19 cellular contexts compared by ENCODE assay signal in genomic region chr5:113608113-113608551, GRCh38.
DNase-seq lines count a peak whose midpoint lies in the region; ATAC-seq and TF ChIP-seq lines count a peak whose summit lies in the region.
"Had no signal": no experiment of that assay in that cellular context is flagged by ENCODE, and none has a peak within 500 bp of the region (broad histone marks: within the 10 kb centered on the region; RNA-seq: fewer than 3 reads in every experiment).

No MANE protein-coding gene starts in this region.

- H3F3A ChIP-seq in PC-9 (ENCODE audit: insufficient read depth, low read depth) = no peaks in the 10 kb centered on the region

- POLR2A ChIA-PET in PC-9 (lab: Charles Lee; ENCODE audit: unreplicated experiment) = no interaction called here

- no peaks in the 10 kb centered on the region; the same call in 1 of the 2 replicates for H4K20me1 ChIP-seq in PC-9 (ENCODE audit: insufficient read depth)

- no peaks in the 10 kb centered on the region for H3K36me3 ChIP-seq in PC-9 (ENCODE audit: low read depth)
- H3K36me3 ChIP-seq in lower lobe of right lung = no peaks in the 10 kb centered on the region
- H3K36me3 ChIP-seq: sigmoid colon had no signal

- no peak for ATAC-seq in lower lobe of right lung
- no peak for ATAC-seq in HG03159 (IDR thresholded peaks at IDR 0.05; ENCODE audit: unreplicated experiment)
- ATAC-seq: activated T-cell treated with anti-CD3 and anti-CD28 coated beads, Interleukin-2, amount 50 U/mL, for 4 hours; stimulated activated memory B cell treated with anti-CD40 and anti-IgM and Interleukin-4, amounts not matched to agents 10 μg/mL and 1 μg/mL and 100 μg/mL, for 72 hours had no signal

- H3K9me3 ChIP-seq in PC-9 (ENCODE audit: insufficient read depth, low read depth) = no peaks in the 10 kb centered on the region
- no peaks in the 10 kb centered on the region for H3K9me3 ChIP-seq in lower lobe of right lung
- H3K9me3 ChIP-seq: sigmoid colon had no signal

- H3K27ac ChIP-seq in PC-9 = no peak overlapping the region
- no peak overlapping the region for H3K27ac ChIP-seq in lower lobe of right lung
- H3K27ac ChIP-seq: sigmoid colon had no signal

- no peak for TF ChIP-seq CTCF in PC-9 (conservative IDR thresholded peaks at IDR 0.05)
- TF ChIP-seq CTCF in lower lobe of right lung (IDR thresholded peaks at IDR 0.05) = no peak

- H3K79me2 ChIP-seq in PC-9 (ENCODE audit: low read depth) = no peaks in the 10 kb centered on the region

- peak; percentile 13 for DNase-seq in AG20443 (ENCODE audit: low spot score)
- peak; percentile 59 for DNase-seq in HT1080 (ENCODE audit: low read depth)
- no peak for DNase-seq in PC-9
- DNase-seq in fibroblast of peridontal ligament (ENCODE audit: extremely low read depth) = peak; percentile 66
- DNase-seq in amygdala (lab: John Stamatoyannopoulos, UW) = no peak
- DNase-seq in NCI-H774 (lab: John Stamatoyannopoulos, UW) = no peak
- no peak for DNase-seq in lower lobe of right lung
- DNase-seq: activated CD4-positive, alpha-beta T cell treated with anti-CD3 and anti-CD28 coated beads for 4 hours; activated T-cell treated with anti-CD3 and anti-CD28 coated beads, Interleukin-2, amount 50 U/mL, for 4 hours; cerebellar nuclear complex; DMS79; glutamatergic neuron; GOT3; NCI-H187; NCI-H510A; nucleus accumbens; sigmoid colon had no signal

- intact Hi-C loops in PC-9 (cut with micrococcal nuclease; ENCODE audit: unreplicated experiment) = loop anchor here (5.0 kb wide), 2 partner anchors 271 to 916 kb away; no protein-coding TSS in a partner anchor
- intact Hi-C loops in lower lobe of right lung (cut with DNase I) = no loop called here

- H3K4me1 ChIP-seq in PC-9 (replicated peaks; ENCODE audit: insufficient read depth) = no peaks in the 10 kb centered on the region
- H3K4me1 ChIP-seq in lower lobe of right lung = peaks cover 4% of the 10 kb centered on the region
- H3K4me1 ChIP-seq: sigmoid colon had no signal

- peaks cover 6% of the 10 kb centered on the region; the same call in 1 of the 2 replicates for H3K9me2 ChIP-seq in PC-9 (ENCODE audit: insufficient read depth)

- CTCF ChIA-PET in PC-9 (lab: Charles Lee) = no interaction called here

- no peak overlapping the region for H3K4me3 ChIP-seq in PC-9
- H3K4me3 ChIP-seq in lower lobe of right lung = no peak overlapping the region
- H3K4me3 ChIP-seq: sigmoid colon had no signal

- no peak overlapping the region for H3K4me2 ChIP-seq in PC-9

- peak overlapping the region; percentile 75; the same call in 1 of the 2 replicates for H2AFZ ChIP-seq in PC-9

- H3K27me3 ChIP-seq in PC-9 (ENCODE audit: insufficient read depth, low read depth) (no peaks in the 10 kb centered on the region; the same call in 1 of the 2 replicates), lower lobe of right lung (ENCODE audit: low read depth) (peaks cover 8% of the 10 kb centered on the region)
- H3K27me3 ChIP-seq: sigmoid colon had no signal

- BruUV-seq in PC-9 (replicated peaks; lab: Mats Ljungman, UMichigan) = no TSS peak

Comparison
In these comparisons a context has a peak if more than half of its experiments do, and no peak if none do; other contexts are left out.
1. DNase-seq: peak in AG20443 (single experiment), HT1080 (single experiment) and fibroblast of peridontal ligament (single experiment); none in PC-9 (0 of 2), amygdala (0 of 56), NCI-H774 (single experiment) and lower lobe of right lung (single experiment).